In genomic region chr12:46382425-46382973, GRCh38 we compare ENCODE assay signal across 8 cellular contexts. TPM values are rescaled to one million over a fixed set of nuclear protein-coding genes. Genes with fewer than 3 reads are reported as not detected.
DNase-seq lines count a peak whose midpoint lies in the region; ATAC-seq and TF ChIP-seq lines count a peak whose summit lies in the region.

No MANE protein-coding gene starts in this region.

- TF ChIP-seq POLR2A in ovary (IDR thresholded peaks at IDR 0.05), result no peak

- no TSS peak for BruUV-seq in PC-9 (replicated peaks; lab: Mats Ljungman, UMichigan)

- no peak for ATAC-seq in HG03039 (IDR thresholded peaks at IDR 0.05; ENCODE audit: unreplicated experiment)
- ATAC-seq in HG02588 (IDR thresholded peaks at IDR 0.05; ENCODE audit: unreplicated experiment), result no peak

- POLR2A ChIA-PET in PC-9 (lab: Charles Lee; ENCODE audit: unreplicated experiment), result interaction anchor here (0.5 to 0.7 kb wide), 3 partner anchors 9 to 112 kb away, joined by 4 to 8 read pairs (median 5); no protein-coding TSS in a partner anchor

- H3K4me1 ChIP-seq in DOHH2 (ENCODE audit: control insufficient read depth, low read length), result peaks cover 42% of the 10 kb centered on the region
- peaks cover 33% of the 10 kb centered on the region for H3K4me1 ChIP-seq in PC-9 (replicated peaks; ENCODE audit: insufficient read depth)
- H3K4me1 ChIP-seq in ovary (ENCODE audit: insufficient read depth), result peaks cover 7% of the 10 kb centered on the region

- H3K4me2 ChIP-seq in DOHH2 (ENCODE audit: low read length) (peak overlapping the region; percentile 90), PC-9 (peak overlapping the region; percentile 96)

- no peaks in the 10 kb centered on the region for H3K36me3 ChIP-seq in DOHH2 (ENCODE audit: control insufficient read depth, low read length)
- no peaks in the 10 kb centered on the region for H3K36me3 ChIP-seq in PC-9 (ENCODE audit: low read depth)
- H3K36me3 ChIP-seq in ovary, result no peaks in the 10 kb centered on the region

- TF ChIP-seq CTCF in DOHH2 (IDR thresholded peaks at IDR 0.05; ENCODE audit: low read depth, low read length, poor library complexity, severe bottlenecking) (no peak), PC-9 (conservative IDR thresholded peaks at IDR 0.05) (no peak), endothelial cell (IDR thresholded peaks at IDR 0.05; ENCODE audit: unreplicated experiment) (no peak), ovary (IDR thresholded peaks at IDR 0.05) (no peak)

- no peaks in the 10 kb centered on the region for H3K9me3 Mint-ChIP-seq in endothelial cell (ENCODE audit: unreplicated experiment)

- H3K27ac ChIP-seq in DOHH2 (ENCODE audit: low read depth, low read length), result peak overlapping the region; percentile 48
- peak overlapping the region; percentile 97 for H3K27ac ChIP-seq in PC-9
- peak overlapping the region; percentile 93 to 100 for H3K27ac ChIP-seq in ovary

- no peak for TF ChIP-seq EP300 in ovary (IDR thresholded peaks at IDR 0.05)

- no peaks in the 10 kb centered on the region for H3K36me3 Mint-ChIP-seq in endothelial cell (ENCODE audit: low read depth, unreplicated experiment)

- intact Hi-C loops in PC-9 (cut with micrococcal nuclease; ENCODE audit: unreplicated experiment), result loop anchor here (5.0 kb wide), 1 partner anchor 1370 kb away; no protein-coding TSS in a partner anchor
- intact Hi-C loops in ovary (cut with DNase I), result loop anchor here in 1 of 4 donors (10.0 kb wide), 1 partner anchor 272 kb away; no protein-coding TSS in a partner anchor

- H3K4me3 Mint-ChIP-seq in endothelial cell (ENCODE audit: unreplicated experiment), result peak overlapping the region; percentile 80

- no peaks in the 10 kb centered on the region for H3K9me2 ChIP-seq in DOHH2 (replicated peaks; ENCODE audit: control insufficient read depth, low read length)
- H3K9me2 ChIP-seq in PC-9 (ENCODE audit: insufficient read depth), result no peaks in the 10 kb centered on the region

- H3K27me3 ChIP-seq in DOHH2 (ENCODE audit: control insufficient read depth, low read length), result peaks cover 14% of the 10 kb centered on the region
- H3K27me3 ChIP-seq in PC-9 (ENCODE audit: insufficient read depth, low read depth), result no peaks in the 10 kb centered on the region
- no peaks in the 10 kb centered on the region for H3K27me3 ChIP-seq in ovary

- CTCF ChIA-PET in PC-9 (lab: Charles Lee), result interaction anchor here (0.6 kb wide), 1 partner anchor 548 kb away, joined by 20 read pairs; no protein-coding TSS in a partner anchor

- WGBS in ovary, 3 donors, result 55 to 56% (median 56%) methylated on average over 15 of the region's 15 CpGs

- H3K4me3 ChIP-seq in DOHH2 (ENCODE audit: low read length), result peak overlapping the region; percentile 84
- H3K4me3 ChIP-seq in PC-9, result peak overlapping the region; percentile 92
- H3K4me3 ChIP-seq in ovary, result peak overlapping the region; percentile 81

- peaks cover 19% of the 10 kb centered on the region for H3F3A ChIP-seq in DOHH2 (ENCODE audit: control insufficient read depth, insufficient read depth)
- peaks cover 37% of the 10 kb centered on the region for H3F3A ChIP-seq in PC-9 (ENCODE audit: insufficient read depth, low read depth)

- H3K79me2 ChIP-seq in DOHH2 (ENCODE audit: control insufficient read depth, low read length) (no peaks in the 10 kb centered on the region; the same call in 1 of the 2 replicates), PC-9 (ENCODE audit: low read depth) (peaks cover 26% of the 10 kb centered on the region)

- no peak for DNase-seq in PC-9
- no peak for DNase-seq in endothelial cell (ENCODE audit: low spot score)
- DNase-seq in ovary, result peak in 3 of 5 donors; percentile 46 to 65 (median 54)
- DNase-seq in SIG-M5 (lab: John Stamatoyannopoulos, UW), result no peak
- DNase-seq in foreskin melanocyte, result no peak

- peaks cover 18% of the 10 kb centered on the region for H3K4me1 Mint-ChIP-seq in endothelial cell (ENCODE audit: unreplicated experiment)

- peaks cover 3% of the 10 kb centered on the region for H3K27me3 Mint-ChIP-seq in endothelial cell (ENCODE audit: unreplicated experiment)

- peak overlapping the region; percentile 80 for H3K27ac Mint-ChIP-seq in endothelial cell (ENCODE audit: unreplicated experiment)

- H3K9me3 ChIP-seq in DOHH2 (ENCODE audit: control insufficient read depth, insufficient read depth, low read length) (no peaks in the 10 kb centered on the region), PC-9 (ENCODE audit: insufficient read depth, low read depth) (no peaks in the 10 kb centered on the region), ovary (no peaks in the 10 kb centered on the region)

- H4K20me1 ChIP-seq in DOHH2 (ENCODE audit: control insufficient read depth, insufficient read depth, low read depth, low read length) (no peaks in the 10 kb centered on the region), PC-9 (ENCODE audit: insufficient read depth) (no peaks in the 10 kb centered on the region)

- peak overlapping the region; percentile 71 for H2AFZ ChIP-seq in PC-9

RNA-seq across cellular contexts. Expression of gene SLC38A2, which starts 9.9 kb away (rescaled TPM):
- total RNA-seq in PC-9 (2021), result 193 and 322 TPM in 2 replicates
- total RNA-seq in endothelial cell (ENCODE audit: unreplicated experiment), result 249 TPM
- 100 to 1,000 TPM; 124 to 390 (median 248) TPM for total RNA-seq in ovary
- 100 to 1,000 TPM; 136 to 156 TPM for polyA plus RNA-seq in ovary

Comparison
In these comparisons a context has a peak if more than half of its experiments do, and no peak if none do; other contexts are left out.
1. DNase-seq: peak in ovary (3 of 5); none in PC-9 (0 of 2), endothelial cell (single experiment), SIG-M5 (single experiment) and foreskin melanocyte (single experiment).
2. Peak in every context shown above with its lines, with median percentiles within 50 percentile points of each other: H3K27ac ChIP-seq and H3K4me3 ChIP-seq.